9 cellular contexts compared by ENCODE assay signal in genomic region chr7:6536899-6537298, GRCh38. TPM values are rescaled to one million over a fixed set of nuclear protein-coding genes. Genes with fewer than 3 reads are reported as not detected.
DNase-seq lines count a peak whose midpoint lies in the region; ATAC-seq and TF ChIP-seq lines count a peak whose summit lies in the region.
"Had no signal": no experiment of that assay in that cellular context is flagged by ENCODE, and none has a peak within 500 bp of the region (broad histone marks: within the 10 kb centered on the region; RNA-seq: fewer than 3 reads in every experiment).

No MANE protein-coding gene starts in this region.

- H3K9me3 Mint-ChIP-seq in endodermal cell: no peaks in the 10 kb centered on the region
- H3K9me3 Mint-ChIP-seq: naive B cell had no signal

- intact Hi-C loops in psoas muscle (cut with DNase I) (no loop called here), spleen (cut with DNase I; ENCODE audit: low total_unique reads) (no loop called here)

- no peaks in the 10 kb centered on the region for H3K36me3 Mint-ChIP-seq in endodermal cell (ENCODE audit: low read depth)
- H3K36me3 Mint-ChIP-seq: naive B cell had no signal

- no peak overlapping the region for H3K27ac ChIP-seq in endodermal cell (ENCODE audit: low read depth, low read length)
- H3K27ac ChIP-seq in psoas muscle: no peak overlapping the region
- H3K27ac ChIP-seq in foreskin keratinocyte: no peak overlapping the region
- H3K27ac ChIP-seq in spleen: no peak overlapping the region

- no peaks in the 10 kb centered on the region for H3K4me1 ChIP-seq in endodermal cell (ENCODE audit: control insufficient read depth, insufficient read depth, low read length)
- no peaks in the 10 kb centered on the region for H3K4me1 ChIP-seq in psoas muscle
- no peaks in the 10 kb centered on the region for H3K4me1 ChIP-seq in foreskin keratinocyte
- H3K4me1 ChIP-seq in spleen: peaks cover 4 to 21% (median 10%) of the 10 kb centered on the region in 6 donors

- H3K36me3 ChIP-seq in H7 (replicated peaks; ENCODE audit: control insufficient read depth, insufficient read depth, low read length) (no peaks in the 10 kb centered on the region), endodermal cell (ENCODE audit: control insufficient read depth, insufficient read depth, low read length) (no peaks in the 10 kb centered on the region), psoas muscle (ENCODE audit: insufficient read depth in 1 of 2, low read depth in 1 of 2) (no peaks in the 10 kb centered on the region), spleen (no peaks in the 10 kb centered on the region)

- H3K9ac ChIP-seq in endodermal cell (ENCODE audit: extremely low read depth, low read length, poor library complexity, severe bottlenecking): no peak overlapping the region

- H3K27ac Mint-ChIP-seq in endodermal cell: no peak overlapping the region
- H3K27ac Mint-ChIP-seq: naive B cell had no signal

- H3K9me3 ChIP-seq in endodermal cell (ENCODE audit: control insufficient read depth, low read length) (no peaks in the 10 kb centered on the region), psoas muscle (no peaks in the 10 kb centered on the region), spleen (no peaks in the 10 kb centered on the region)

- H3K4me3 ChIP-seq in H7 (ENCODE audit: insufficient read depth, low read depth, low read length): peak overlapping the region; percentile 55
- no peak overlapping the region for H3K4me3 ChIP-seq in endodermal cell (ENCODE audit: low read length)
- peak overlapping the region; percentile 28 for H3K4me3 ChIP-seq in psoas muscle
- H3K4me3 ChIP-seq in spleen: peak overlapping the region in 4 of 8 donors; percentile 4 to 51 (median 28)

- no peaks in the 10 kb centered on the region for H3K4me1 Mint-ChIP-seq in endodermal cell
- H3K4me1 Mint-ChIP-seq: naive B cell had no signal

- H3K27me3 Mint-ChIP-seq in endodermal cell (ENCODE audit: insufficient read depth): peaks cover 56% of the 10 kb centered on the region

- TF ChIP-seq CTCF in endodermal cell (conservative IDR thresholded peaks at IDR 0.05) (no peak), psoas muscle (IDR thresholded peaks at IDR 0.05) (no peak), foreskin keratinocyte (conservative IDR thresholded peaks at IDR 0.05) (no peak), spleen (IDR thresholded peaks at IDR 0.05 in 8 of 11, conservative IDR thresholded peaks at IDR 0.05 in 3 of 11) (no peak)

- no peak for TF ChIP-seq POLR2A in spleen (IDR thresholded peaks at IDR 0.05)

- H3K27me3 ChIP-seq in H7 (ENCODE audit: control insufficient read depth, insufficient read depth, low read length): peaks cover 27% of the 10 kb centered on the region
- H3K27me3 ChIP-seq in endodermal cell (ENCODE audit: control insufficient read depth, insufficient read depth, low read length, poor library complexity, severe bottlenecking): peaks cover 43% of the 10 kb centered on the region
- H3K27me3 ChIP-seq in psoas muscle (ENCODE audit: insufficient read depth in 3 of 3, low read length in 2 of 3): peaks cover 0 to 48% (median 19%) of the 10 kb centered on the region in 3 donors
- H3K27me3 ChIP-seq in foreskin keratinocyte: peaks cover 62% of the 10 kb centered on the region
- H3K27me3 ChIP-seq in spleen (replicated peaks in 1 of 7): peaks cover 0 to 70% (median 31%) of the 10 kb centered on the region in 7 donors

- H3K4me3 Mint-ChIP-seq in endodermal cell: peak overlapping the region; percentile 45

- DNase-seq in H7 (peak; percentile 99), NCI-H2227 (lab: John Stamatoyannopoulos, UW; ENCODE audit: unreplicated experiment) (peak; percentile 83), endodermal cell (peak; percentile 94), psoas muscle (no peak), hippocampal formation (lab: John Stamatoyannopoulos, UW) (no peak), foreskin keratinocyte (no peak), spleen (no peak)
- DNase-seq: activated naive CD4-positive, alpha-beta T cell; naive B cell had no signal

- ATAC-seq in psoas muscle: no peak
- no peak for ATAC-seq in foreskin keratinocyte

- 0 to 24% methylated on average over 1 to 11 of the region's 14 CpGs for WGBS in endodermal cell (ENCODE audit: insufficient coverage in 1 of 2, insufficient read length in 1 of 2), 2 experiments
- 15 to 19% (median 15%) methylated on average over 13 to 14 of the region's 14 CpGs for WGBS in psoas muscle, 3 donors
- 17 to 23% (median 20%) methylated on average over 13 to 14 of the region's 14 CpGs for WGBS in spleen, 5 donors

RNA-seq across cellular contexts. Expression of gene GRID2IP, which starts 14.4 kb away (rescaled TPM):
- 0.28 and 0.33 TPM in 2 replicates for total RNA-seq in H7 (2014; rRNA removed; shearing (Covaris generic))
- 1 to 10 TPM; 2.4 to 4.9 TPM for total RNA-seq in endodermal cell
- polyA plus RNA-seq in endodermal cell (2013, experiment 1 of 2): 0.46 TPM
- polyA plus RNA-seq in endodermal cell (2013, experiment 2 of 2): 0.58 TPM
- total RNA-seq in psoas muscle: under 1 TPM in 1 of 4 donors, not detected in 3; 0.06 TPM
- polyA plus RNA-seq in psoas muscle: under 1 TPM in 2 of 3 donors, not detected in 1; 0.01 to 0.03 TPM
- 0.04 and 0.14 TPM in 2 replicates for total RNA-seq in foreskin keratinocyte
- polyA plus RNA-seq in foreskin keratinocyte: 0.12 TPM in 1 of 2 replicates, not detected in the other
- total RNA-seq in spleen: 1 to 10 TPM in 1 of 7 donors, under 1 TPM in 5, not detected in 1; 0.23 to 1.0 (median 0.33) TPM
- polyA plus RNA-seq in spleen: under 1 TPM in 2 of 3 donors, not detected in 1; 0.08 to 0.16 TPM

RNA-seq across cellular contexts. Expression of gene ZDHHC4, which starts 40.4 kb away (rescaled TPM):
- 54.8 and 63.2 TPM in 2 replicates for total RNA-seq in H7 (2014; rRNA removed; shearing (Covaris generic))
- total RNA-seq in endodermal cell (10 to 100 TPM; 79.1 to 85.6 TPM), psoas muscle (10 to 100 TPM; 46.7 to 60.1 (median 56.1) TPM), foreskin keratinocyte (37.9 and 45.3 TPM in 2 replicates), spleen (10 to 100 TPM; 30.9 to 46.4 (median 40.4) TPM)
- polyA plus RNA-seq in endodermal cell (2013, experiment 1 of 2): 62.8 TPM
- polyA plus RNA-seq in endodermal cell (2013, experiment 2 of 2): 47.9 TPM
- polyA plus RNA-seq in psoas muscle (100 to 1,000 TPM in 1 of 3 donors, 10 to 100 TPM in 2; 60.0 to 112 (median 78.1) TPM), foreskin keratinocyte (44.5 and 58.5 TPM in 2 replicates), spleen (10 to 100 TPM; 26.6 to 37.2 (median 32.3) TPM)

RNA-seq across cellular contexts. Expression of gene INTS15, which starts 52.9 kb away (rescaled TPM):
- 24.7 and 30.7 TPM in 2 replicates for total RNA-seq in H7 (2014; rRNA removed; shearing (Covaris generic))
- total RNA-seq in endodermal cell (10 to 100 TPM; 34.4 to 38.0 TPM), psoas muscle (10 to 100 TPM; 14.1 to 26.3 (median 21.3) TPM), foreskin keratinocyte (19.3 and 19.5 TPM in 2 replicates), spleen (10 to 100 TPM; 29.8 to 43.9 (median 37.8) TPM)
- 36.7 TPM for polyA plus RNA-seq in endodermal cell (2013, experiment 1 of 2)
- 29.4 TPM for polyA plus RNA-seq in endodermal cell (2013, experiment 2 of 2)
- polyA plus RNA-seq in psoas muscle (10 to 100 TPM; 20.3 to 46.0 (median 25.6) TPM), foreskin keratinocyte (19.4 TPM in 2 replicates), spleen (10 to 100 TPM; 14.3 to 31.5 (median 27.2) TPM)

RNA-seq across cellular contexts. Expression of gene KDELR2, which starts 52.9 kb away (rescaled TPM):
- total RNA-seq in H7 (2014; rRNA removed; shearing (Covaris generic)): 60.9 and 64.1 TPM in 2 replicates
- total RNA-seq in endodermal cell (100 to 1,000 TPM in 1 of 2 donors, 10 to 100 TPM in 1; 90.2 to 123 TPM), psoas muscle (10 to 100 TPM; 29.6 to 47.9 (median 42.6) TPM), foreskin keratinocyte (140 and 157 TPM in 2 replicates), spleen (10 to 100 TPM; 55.4 to 77.9 (median 67.7) TPM)
- 103 TPM for polyA plus RNA-seq in endodermal cell (2013, experiment 1 of 2)
- polyA plus RNA-seq in endodermal cell (2013, experiment 2 of 2): 113 TPM
- polyA plus RNA-seq in psoas muscle (10 to 100 TPM; 31.9 to 69.7 (median 51.5) TPM), foreskin keratinocyte (112 and 126 TPM in 2 replicates), spleen (10 to 100 TPM; 20.8 to 36.1 (median 29.9) TPM)

Comparison
In these comparisons a context has a peak if more than half of its experiments do, and no peak if none do; other contexts are left out.
1. DNase-seq: peak in H7 (single experiment), NCI-H2227 (single experiment) and endodermal cell (single experiment); none in psoas muscle (0 of 2), hippocampal formation (0 of 2), foreskin keratinocyte (0 of 2) and spleen (single experiment).